1 cellular context compared by ENCODE assay signal in the genomic region with DNA sequence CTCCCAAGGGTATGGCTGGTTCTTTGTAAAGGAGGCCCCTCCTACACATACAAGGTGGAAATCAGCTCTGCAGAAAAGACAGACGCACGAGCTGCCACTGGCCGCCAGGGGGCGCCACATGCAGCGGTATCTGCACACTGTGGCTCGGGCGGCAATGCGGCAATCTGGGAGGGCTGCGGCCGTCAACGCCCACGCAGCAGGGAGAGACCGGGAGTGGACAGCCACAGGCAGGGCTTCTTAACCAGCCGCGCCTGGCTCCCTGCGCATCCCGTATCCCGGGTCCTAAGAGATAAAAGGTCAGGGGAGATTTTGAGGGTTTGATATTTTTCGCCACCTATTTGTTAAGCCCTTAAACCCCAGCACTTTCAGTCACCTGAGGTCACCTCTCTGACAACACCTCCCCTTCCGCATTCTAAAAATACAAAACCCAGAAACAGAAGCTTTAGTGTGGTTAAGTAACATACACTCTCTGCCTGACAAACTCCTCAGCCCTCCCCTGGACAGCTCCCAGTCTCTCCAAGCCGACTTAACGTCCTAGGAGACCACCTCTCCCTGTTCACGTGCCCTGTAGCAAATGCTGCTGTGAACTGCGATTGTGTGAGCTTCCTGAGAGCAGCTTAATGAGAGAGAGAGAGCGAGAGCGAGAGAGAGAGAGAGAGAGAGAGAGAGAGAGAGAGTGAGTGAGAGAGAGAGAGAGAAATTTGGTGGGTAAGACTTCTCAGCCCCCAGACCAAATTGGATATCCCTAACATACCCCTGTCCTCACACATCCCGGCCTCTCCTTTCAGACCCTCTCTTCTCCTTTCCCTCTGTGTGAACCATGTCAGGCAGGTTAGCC.
TF ChIP-seq lines count a peak whose summit lies in the region.

No MANE protein-coding gene starts in this region.

TF ChIP-seq in GM23338, 12 proteins besides CTCF, POLR2A, EP300 and RAD21 (continued from another document):
- TF ChIP-seq, protein P1, sequence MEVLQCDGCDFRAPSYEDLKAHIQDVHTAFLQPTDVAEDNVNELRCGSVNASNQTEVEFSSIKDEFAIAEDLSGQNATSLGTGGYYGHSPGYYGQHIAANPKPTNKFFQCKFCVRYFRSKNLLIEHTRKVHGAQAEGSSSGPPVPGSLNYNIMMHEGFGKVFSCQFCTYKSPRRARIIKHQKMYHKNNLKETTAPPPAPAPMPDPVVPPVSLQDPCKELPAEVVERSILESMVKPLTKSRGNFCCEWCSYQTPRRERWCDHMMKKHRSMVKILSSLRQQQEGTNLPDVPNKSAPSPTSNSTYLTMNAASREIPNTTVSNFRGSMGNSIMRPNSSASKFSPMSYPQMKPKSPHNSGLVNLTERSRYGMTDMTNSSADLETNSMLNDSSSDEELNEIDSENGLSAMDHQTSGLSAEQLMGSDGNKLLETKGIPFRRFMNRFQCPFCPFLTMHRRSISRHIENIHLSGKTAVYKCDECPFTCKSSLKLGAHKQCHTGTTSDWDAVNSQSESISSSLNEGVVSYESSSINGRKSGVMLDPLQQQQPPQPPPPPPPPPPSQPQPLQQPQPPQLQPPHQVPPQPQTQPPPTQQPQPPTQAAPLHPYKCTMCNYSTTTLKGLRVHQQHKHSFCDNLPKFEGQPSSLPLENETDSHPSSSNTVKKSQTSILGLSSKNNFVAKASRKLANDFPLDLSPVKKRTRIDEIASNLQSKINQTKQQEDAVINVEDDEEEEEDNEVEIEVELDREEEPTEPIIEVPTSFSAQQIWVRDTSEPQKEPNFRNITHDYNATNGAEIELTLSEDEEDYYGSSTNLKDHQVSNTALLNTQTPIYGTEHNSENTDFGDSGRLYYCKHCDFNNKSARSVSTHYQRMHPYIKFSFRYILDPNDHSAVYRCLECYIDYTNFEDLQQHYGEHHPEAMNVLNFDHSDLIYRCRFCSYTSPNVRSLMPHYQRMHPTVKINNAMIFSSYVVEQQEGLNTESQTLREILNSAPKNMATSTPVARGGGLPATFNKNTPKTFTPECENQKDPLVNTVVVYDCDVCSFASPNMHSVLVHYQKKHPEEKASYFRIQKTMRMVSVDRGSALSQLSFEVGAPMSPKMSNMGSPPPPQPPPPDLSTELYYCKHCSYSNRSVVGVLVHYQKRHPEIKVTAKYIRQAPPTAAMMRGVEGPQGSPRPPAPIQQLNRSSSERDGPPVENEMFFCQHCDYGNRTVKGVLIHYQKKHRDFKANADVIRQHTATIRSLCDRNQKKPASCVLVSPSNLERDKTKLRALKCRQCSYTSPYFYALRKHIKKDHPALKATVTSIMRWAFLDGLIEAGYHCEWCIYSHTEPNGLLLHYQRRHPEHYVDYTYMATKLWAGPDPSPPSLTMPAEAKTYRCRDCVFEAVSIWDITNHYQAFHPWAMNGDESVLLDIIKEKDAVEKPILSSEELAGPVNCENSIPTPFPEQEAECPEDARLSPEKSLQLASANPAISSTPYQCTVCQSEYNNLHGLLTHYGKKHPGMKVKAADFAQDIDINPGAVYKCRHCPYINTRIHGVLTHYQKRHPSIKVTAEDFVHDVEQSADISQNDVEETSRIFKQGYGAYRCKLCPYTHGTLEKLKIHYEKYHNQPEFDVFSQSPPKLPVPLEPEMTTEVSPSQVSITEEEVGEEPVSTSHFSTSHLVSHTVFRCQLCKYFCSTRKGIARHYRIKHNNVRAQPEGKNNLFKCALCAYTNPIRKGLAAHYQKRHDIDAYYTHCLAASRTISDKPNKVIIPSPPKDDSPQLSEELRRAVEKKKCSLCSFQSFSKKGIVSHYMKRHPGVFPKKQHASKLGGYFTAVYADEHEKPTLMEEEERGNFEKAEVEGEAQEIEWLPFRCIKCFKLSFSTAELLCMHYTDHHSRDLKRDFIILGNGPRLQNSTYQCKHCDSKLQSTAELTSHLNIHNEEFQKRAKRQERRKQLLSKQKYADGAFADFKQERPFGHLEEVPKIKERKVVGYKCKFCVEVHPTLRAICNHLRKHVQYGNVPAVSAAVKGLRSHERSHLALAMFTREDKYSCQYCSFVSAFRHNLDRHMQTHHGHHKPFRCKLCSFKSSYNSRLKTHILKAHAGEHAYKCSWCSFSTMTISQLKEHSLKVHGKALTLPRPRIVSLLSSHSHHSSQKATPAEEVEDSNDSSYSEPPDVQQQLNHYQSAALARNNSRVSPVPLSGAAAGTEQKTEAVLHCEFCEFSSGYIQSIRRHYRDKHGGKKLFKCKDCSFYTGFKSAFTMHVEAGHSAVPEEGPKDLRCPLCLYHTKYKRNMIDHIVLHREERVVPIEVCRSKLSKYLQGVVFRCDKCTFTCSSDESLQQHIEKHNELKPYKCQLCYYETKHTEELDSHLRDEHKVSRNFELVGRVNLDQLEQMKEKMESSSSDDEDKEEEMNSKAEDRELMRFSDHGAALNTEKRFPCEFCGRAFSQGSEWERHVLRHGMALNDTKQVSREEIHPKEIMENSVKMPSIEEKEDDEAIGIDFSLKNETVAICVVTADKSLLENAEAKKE (CRISPR knock-in tag; IDR thresholded peaks at IDR 0.05), result no peak
- TF ChIP-seq CREB1 (CRISPR knock-in tag; IDR thresholded peaks at IDR 0.05; ENCODE audit: low read depth), result no peak
- no peak for TF ChIP-seq REST (IDR thresholded peaks at IDR 0.05; ENCODE audit: unreplicated experiment)
- TF ChIP-seq EZH2phosphoT487 (IDR thresholded peaks at IDR 0.05; ENCODE audit: unreplicated experiment), result no peak
- TF ChIP-seq JUNB (IDR thresholded peaks at IDR 0.05; ENCODE audit: unreplicated experiment), result no peak
- no peak for TF ChIP-seq ETS1 (IDR thresholded peaks at IDR 0.05)
